Comparison of ENCODE assay signal across 1 cellular context in the genomic region with DNA sequence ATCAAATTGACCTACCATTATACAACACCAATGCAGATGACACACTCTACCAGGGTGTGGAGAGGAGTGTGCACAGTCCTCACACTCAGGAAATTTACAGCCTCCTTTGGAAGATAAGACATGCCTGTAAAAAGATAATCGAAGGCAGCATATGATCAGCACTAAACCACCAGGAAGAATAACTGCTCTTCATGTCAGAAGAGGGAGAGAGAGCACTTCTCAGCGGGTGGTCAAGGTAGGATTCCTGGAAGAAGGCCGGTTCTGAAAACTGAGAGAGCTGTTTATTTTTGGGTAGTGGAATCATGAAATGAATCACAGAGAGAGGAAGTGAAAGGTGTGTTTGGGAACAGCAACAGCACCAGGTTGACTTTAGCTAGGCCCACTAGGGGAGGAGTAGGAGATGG.
TF ChIP-seq lines count a peak whose summit lies in the region.

No MANE protein-coding gene starts in this region.

TF ChIP-seq in HEK293, 187 proteins besides CTCF, POLR2A, EP300 and RAD21 (continued from another document):
- TF ChIP-seq, protein P1, sequence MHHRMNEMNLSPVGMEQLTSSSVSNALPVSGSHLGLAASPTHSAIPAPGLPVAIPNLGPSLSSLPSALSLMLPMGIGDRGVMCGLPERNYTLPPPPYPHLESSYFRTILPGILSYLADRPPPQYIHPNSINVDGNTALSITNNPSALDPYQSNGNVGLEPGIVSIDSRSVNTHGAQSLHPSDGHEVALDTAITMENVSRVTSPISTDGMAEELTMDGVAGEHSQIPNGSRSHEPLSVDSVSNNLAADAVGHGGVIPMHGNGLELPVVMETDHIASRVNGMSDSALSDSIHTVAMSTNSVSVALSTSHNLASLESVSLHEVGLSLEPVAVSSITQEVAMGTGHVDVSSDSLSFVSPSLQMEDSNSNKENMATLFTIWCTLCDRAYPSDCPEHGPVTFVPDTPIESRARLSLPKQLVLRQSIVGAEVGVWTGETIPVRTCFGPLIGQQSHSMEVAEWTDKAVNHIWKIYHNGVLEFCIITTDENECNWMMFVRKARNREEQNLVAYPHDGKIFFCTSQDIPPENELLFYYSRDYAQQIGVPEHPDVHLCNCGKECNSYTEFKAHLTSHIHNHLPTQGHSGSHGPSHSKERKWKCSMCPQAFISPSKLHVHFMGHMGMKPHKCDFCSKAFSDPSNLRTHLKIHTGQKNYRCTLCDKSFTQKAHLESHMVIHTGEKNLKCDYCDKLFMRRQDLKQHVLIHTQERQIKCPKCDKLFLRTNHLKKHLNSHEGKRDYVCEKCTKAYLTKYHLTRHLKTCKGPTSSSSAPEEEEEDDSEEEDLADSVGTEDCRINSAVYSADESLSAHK (tag by site-specific recombination; IDR thresholded peaks at IDR 0.05): no peak
- no peak for TF ChIP-seq ZNF529 (tag by site-specific recombination; IDR thresholded peaks at IDR 0.05; ENCODE audit: insufficient replicate concordance)
- peak; percentile 61; the same call in 1 of the 2 replicates for TF ChIP-seq ZNF18 (tag by site-specific recombination; IDR thresholded peaks at IDR 0.05)
- peak; percentile 51; the same call in 1 of the 2 replicates for TF ChIP-seq GLIS1 (tag by site-specific recombination; IDR thresholded peaks at IDR 0.05)
- TF ChIP-seq ZNF114 (tag by site-specific recombination; IDR thresholded peaks at IDR 0.05): no peak
- no peak for TF ChIP-seq ZNF48 (tag by site-specific recombination; IDR thresholded peaks at IDR 0.05)
